15 cellular contexts compared by ENCODE assay signal in genomic region chr12:115611477-115611876, GRCh38.
"Had no signal": no experiment of that assay in that cellular context is flagged by ENCODE, and none has a peak within 500 bp of the region (broad histone marks: within the 10 kb centered on the region; RNA-seq: fewer than 3 reads in every experiment).

No MANE protein-coding gene starts in this region.

- H3K4me3 Mint-ChIP-seq: activated B cell treated with CpG ODN at 0.5 μM for 24 hours; activated CD4-positive, alpha-beta T cell treated with anti-CD3 and anti-CD28 coated beads, Interleukin-2, amount 10 ng/mL, durations not matched to agents 24 days and 14 days; activated T-helper 17 cell treated with anti-CD3 and anti-CD28 coated beads, Interleukin-2, amount 50 U/mL, for 72 hours; central memory CD8-positive, alpha-beta T cell; neural crest cell had no signal

- H3K9me3 ChIP-seq: pancreas had no signal

- H3K27ac ChIP-seq: pancreas, skin epidermis had no signal

- H3K27ac Mint-ChIP-seq: activated B cell treated with CpG ODN at 0.5 μM for 24 hours; activated CD4-positive, alpha-beta T cell treated with anti-CD3 and anti-CD28 coated beads, Interleukin-2, amount 10 ng/mL, durations not matched to agents 24 days and 14 days; activated T-helper 17 cell treated with anti-CD3 and anti-CD28 coated beads, Interleukin-2, amount 50 U/mL, for 72 hours had no signal

- H3K4me3 ChIP-seq: pancreas, skin epidermis had no signal

- DNase-seq: activated B cell treated with CpG ODN at 0.5 μM for 24 hours; activated CD4-positive, alpha-beta T cell treated with anti-CD3 and anti-CD28 coated beads, Interleukin-2, amount 10 ng/mL, durations not matched to agents 24 days and 14 days; activated naive CD4-positive, alpha-beta T cell treated with anti-CD3 and anti-CD28 coated beads, Interleukin-2, amount 50 U/mL, for 16 hours; activated T-cell treated with anti-CD3 and anti-CD28 coated beads for 4 hours; cortex of kidney; effector CD8-positive, alpha-beta T cell; foreskin melanocyte; islet precursor cell; pancreas; retina; trophoblast cell had no signal

- H3K27me3 Mint-ChIP-seq: activated B cell treated with CpG ODN at 0.5 μM for 24 hours; activated CD4-positive, alpha-beta T cell treated with anti-CD3 and anti-CD28 coated beads, Interleukin-2, amount 10 ng/mL, durations not matched to agents 24 days and 14 days; activated T-helper 17 cell treated with anti-CD3 and anti-CD28 coated beads, Interleukin-2, amount 50 U/mL, for 72 hours; central memory CD8-positive, alpha-beta T cell had no signal

- ATAC-seq: activated T-helper 17 cell treated with anti-CD3 and anti-CD28 coated beads, Interleukin-2, amount 50 U/mL, for 72 hours; pancreas had no signal

- H3K4me1 ChIP-seq: pancreas had no signal

- H3K9me3 Mint-ChIP-seq: activated B cell treated with CpG ODN at 0.5 μM for 24 hours; activated CD4-positive, alpha-beta T cell treated with anti-CD3 and anti-CD28 coated beads, Interleukin-2, amount 10 ng/mL, durations not matched to agents 24 days and 14 days; activated T-helper 17 cell treated with anti-CD3 and anti-CD28 coated beads, Interleukin-2, amount 50 U/mL, for 72 hours; neural crest cell had no signal

- H3K27me3 ChIP-seq: pancreas had no signal

- H3K36me3 ChIP-seq: pancreas had no signal

- H3K4me1 Mint-ChIP-seq: activated B cell treated with CpG ODN at 0.5 μM for 24 hours; activated CD4-positive, alpha-beta T cell treated with anti-CD3 and anti-CD28 coated beads, Interleukin-2, amount 10 ng/mL, durations not matched to agents 24 days and 14 days; activated T-helper 17 cell treated with anti-CD3 and anti-CD28 coated beads, Interleukin-2, amount 50 U/mL, for 72 hours; central memory CD8-positive, alpha-beta T cell had no signal
